ENCODE assay signal across 7 cellular contexts in the genomic region with DNA sequence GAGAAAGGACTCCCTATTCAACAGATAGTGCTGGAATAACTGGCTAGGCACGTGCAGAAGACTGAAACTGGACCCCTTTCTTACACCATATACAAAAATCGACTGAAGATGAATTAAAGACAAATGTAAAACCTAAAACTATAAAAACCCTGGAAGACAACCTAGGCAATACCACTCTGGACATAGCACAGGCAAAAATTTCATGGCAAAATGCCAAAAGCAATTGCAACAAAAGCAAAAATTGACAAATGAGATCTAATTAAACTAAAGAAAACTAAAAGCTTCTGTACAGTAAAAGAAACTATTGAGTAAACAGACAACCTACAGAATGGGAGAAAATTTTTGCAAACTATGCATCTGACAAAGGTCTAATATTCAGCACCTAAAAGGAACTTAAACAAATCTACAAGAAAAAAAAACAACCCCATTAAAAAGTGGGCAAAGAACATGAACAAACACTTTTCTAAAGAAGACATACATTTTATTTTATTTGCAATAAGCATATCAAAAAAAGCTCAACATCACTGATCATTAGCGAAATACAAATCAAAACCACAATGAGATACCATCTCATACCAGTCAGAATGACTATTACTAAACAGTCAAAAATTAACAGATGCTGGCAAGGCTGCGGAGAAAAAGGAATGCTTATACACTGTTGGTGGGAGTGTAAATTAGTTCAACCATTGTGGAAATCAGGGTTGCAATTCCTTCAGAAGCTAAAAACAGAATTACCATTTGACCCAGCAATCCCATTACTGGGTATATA. TPM values are rescaled to one million over a fixed set of nuclear protein-coding genes. Genes with fewer than 3 reads are reported as not detected.
DNase-seq lines count a peak whose midpoint lies in the region; ATAC-seq, FAIRE-seq and TF ChIP-seq lines count a peak whose summit lies in the region.
"Not testable (repeated sequence)": the region's sequence is repeated elsewhere in the genome, so short reads cannot be mapped to it uniquely, and the experiment has no call there.

No MANE protein-coding gene starts in this region.

- H3K27ac ChIP-seq in K562 (ENCODE audit: extremely low read depth, low read depth, low read length) = not testable (repeated sequence)

- not testable (repeated sequence) for TF ChIP-seq RAD21 in K562 (CRISPR knock-in tag; conservative IDR thresholded peaks at IDR 0.05 in 1 of 2, IDR thresholded peaks at IDR 0.05 in 1 of 2)

- DNase-seq in ACHN (peak; percentile 28), EH (ENCODE audit: low read depth) (peak; percentile 80), HT-29 (ENCODE audit: low spot score) (peak; percentile 23), RCC 7860 (ENCODE audit: low spot score) (peak; percentile 90), kidney glomerular epithelial cell (lab: John Stamatoyannopoulos, UW) (peak; percentile 90), renal cortical epithelial cell (ENCODE audit: low read depth) (peak; percentile 93)
- not testable (repeated sequence) for DNase-seq in K562 (ENCODE audit: extremely low read depth in 1 of 4, low spot score in 3 of 4)

- H3K36me3 ChIP-seq in K562 (ENCODE audit: control insufficient read depth, insufficient read depth, low read length) = not testable (repeated sequence)

- H3K79me2 ChIP-seq in K562 (ENCODE audit: control insufficient read depth, insufficient read depth, low read length) = not testable (repeated sequence)

- H3K9ac ChIP-seq in K562 (ENCODE audit: insufficient read depth in 1 of 2, low read depth in 2 of 2, low read length in 2 of 2) = not testable (repeated sequence)

- POLR2A ChIA-PET in K562 (lab: Yijun Ruan, JAX) = interaction anchor here (0.6 kb wide), 1 partner anchor 272 kb away, joined by 3 read pairs; no protein-coding TSS in a partner anchor

- H3K4me3 ChIP-seq in K562 = not testable (repeated sequence)

- not testable (repeated sequence) for H3K9me3 ChIP-seq in K562 (replicated peaks; ENCODE audit: control insufficient read depth, insufficient read depth, low read depth, low read length)

- in situ Hi-C loops in ACHN (cut with HindIII; ENCODE audit: low pct_ligation_motif_present, low pct_unique_long_range_greater_than_20kb, low sequenced_read_pairs); K562 (cut with MboI): not testable (repeated sequence)

- intact Hi-C loops in K562 (cut with micrococcal nuclease) = not testable (repeated sequence)

- not testable (repeated sequence) for H3K27me3 ChIP-seq in K562 (ENCODE audit: control insufficient read depth in 2 of 2, insufficient read depth in 2 of 2, low read length in 2 of 2)

- not testable (repeated sequence) for H2AFZ ChIP-seq in K562 (ENCODE audit: low read depth, low read length)

- H3K9me1 ChIP-seq in K562 (ENCODE audit: control insufficient read depth, insufficient read depth, low read length) = not testable (repeated sequence)

- peak; percentile 99 for FAIRE-seq in RCC 7860 (lab: Jason Lieb, UNC)
- FAIRE-seq in K562 (lab: Jason Lieb, UNC) = not testable (repeated sequence)

- H3K4me1 ChIP-seq in K562 (replicated peaks in 1 of 2; ENCODE audit: control insufficient read depth in 2 of 2, insufficient read depth in 2 of 2, low read length in 2 of 2) = not testable (repeated sequence)

- not testable (repeated sequence) for H3K4me2 ChIP-seq in K562 (ENCODE audit: insufficient read depth, low read length)

- 3% methylated on average over 4 of the region's 4 CpGs for WGBS in K562 (ENCODE audit: insufficient coverage, low coverage, missing lambda C conversion rate)

- H4K20me1 ChIP-seq in K562 (replicated peaks; ENCODE audit: control insufficient read depth, insufficient read depth, low read length) = not testable (repeated sequence)

- CTCF ChIA-PET in K562 (lab: Yijun Ruan, JAX; ENCODE audit: low intra/inter-chr PET ratio) = not testable (repeated sequence)

- ATAC-seq in K562 = not testable (repeated sequence)

- not testable (repeated sequence) for TF ChIP-seq POLR2A in K562 (conservative IDR thresholded peaks at IDR 0.05)

- not testable (repeated sequence) for TF ChIP-seq EP300 in K562 (IDR thresholded peaks at IDR 0.05; ENCODE audit: low read length)

- not testable (repeated sequence) for TF ChIP-seq CTCF in K562 (IDR thresholded peaks at IDR 0.05 in 2 of 3, conservative IDR thresholded peaks at IDR 0.05 in 1 of 3; ENCODE audit: insufficient read depth in 2 of 3, low read depth in 1 of 3, low read length in 3 of 3)

- not testable (repeated sequence) for BruUV-seq in K562 (replicated peaks; lab: Mats Ljungman, UMichigan)

TF ChIP-seq in K562, 482 proteins besides CTCF, POLR2A, EP300 and RAD21:
- TF ChIP-seq, protein P1, sequence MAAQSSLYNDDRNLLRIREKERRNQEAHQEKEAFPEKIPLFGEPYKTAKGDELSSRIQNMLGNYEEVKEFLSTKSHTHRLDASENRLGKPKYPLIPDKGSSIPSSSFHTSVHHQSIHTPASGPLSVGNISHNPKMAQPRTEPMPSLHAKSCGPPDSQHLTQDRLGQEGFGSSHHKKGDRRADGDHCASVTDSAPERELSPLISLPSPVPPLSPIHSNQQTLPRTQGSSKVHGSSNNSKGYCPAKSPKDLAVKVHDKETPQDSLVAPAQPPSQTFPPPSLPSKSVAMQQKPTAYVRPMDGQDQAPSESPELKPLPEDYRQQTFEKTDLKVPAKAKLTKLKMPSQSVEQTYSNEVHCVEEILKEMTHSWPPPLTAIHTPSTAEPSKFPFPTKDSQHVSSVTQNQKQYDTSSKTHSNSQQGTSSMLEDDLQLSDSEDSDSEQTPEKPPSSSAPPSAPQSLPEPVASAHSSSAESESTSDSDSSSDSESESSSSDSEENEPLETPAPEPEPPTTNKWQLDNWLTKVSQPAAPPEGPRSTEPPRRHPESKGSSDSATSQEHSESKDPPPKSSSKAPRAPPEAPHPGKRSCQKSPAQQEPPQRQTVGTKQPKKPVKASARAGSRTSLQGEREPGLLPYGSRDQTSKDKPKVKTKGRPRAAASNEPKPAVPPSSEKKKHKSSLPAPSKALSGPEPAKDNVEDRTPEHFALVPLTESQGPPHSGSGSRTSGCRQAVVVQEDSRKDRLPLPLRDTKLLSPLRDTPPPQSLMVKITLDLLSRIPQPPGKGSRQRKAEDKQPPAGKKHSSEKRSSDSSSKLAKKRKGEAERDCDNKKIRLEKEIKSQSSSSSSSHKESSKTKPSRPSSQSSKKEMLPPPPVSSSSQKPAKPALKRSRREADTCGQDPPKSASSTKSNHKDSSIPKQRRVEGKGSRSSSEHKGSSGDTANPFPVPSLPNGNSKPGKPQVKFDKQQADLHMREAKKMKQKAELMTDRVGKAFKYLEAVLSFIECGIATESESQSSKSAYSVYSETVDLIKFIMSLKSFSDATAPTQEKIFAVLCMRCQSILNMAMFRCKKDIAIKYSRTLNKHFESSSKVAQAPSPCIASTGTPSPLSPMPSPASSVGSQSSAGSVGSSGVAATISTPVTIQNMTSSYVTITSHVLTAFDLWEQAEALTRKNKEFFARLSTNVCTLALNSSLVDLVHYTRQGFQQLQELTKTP (IDR thresholded peaks at IDR 0.05; ENCODE audit: low read depth in 1 of 2, partially characterized antibody in 2 of 2) = peak in 1 of 2 experiments; percentile 93
- TF ChIP-seq NFIC (IDR thresholded peaks at IDR 0.05) = peak; percentile 90
- 0 out of 2 replicates have a peak, but pooled peaks have one; percentile 47 for TF ChIP-seq NFIX (CRISPR knock-in tag; IDR thresholded peaks at IDR 0.05; ENCODE audit: low read depth)

RNA-seq across cellular contexts. Expression of gene RBKS, which starts 8.2 kb away (rescaled TPM):
- 0.42 and 0.53 TPM in 2 replicates for total RNA-seq in HT-29 (2014; rRNA removed; shearing (Covaris generic))
- 0.79 and 1.00 TPM in 2 replicates for total RNA-seq in K562 (2011; cell fraction: chromatin; rRNA removed; ENCODE audit: low replicate concordance)
- 0.50 TPM in 1 of 2 replicates, not detected in the other for total RNA-seq in K562 (2011; cell fraction: nucleolus; rRNA removed)
- 1.1 and 1.3 TPM in 2 replicates for total RNA-seq in K562 (2011; cell fraction: nucleoplasm; rRNA removed)
- total RNA-seq in K562 (2014; rRNA removed) = 0.18 and 0.24 TPM in 2 replicates
- total RNA-seq in K562 (2014; rRNA removed; fragmentation: Illumina TruSeq; extraction: Trizol) = 0.11 and 0.13 TPM in 2 replicates
- total RNA-seq in K562 (2015; rRNA removed; fragmentation: Illumina TruSeq; extraction: Trizol) = 0.15 and 0.25 TPM in 2 replicates
- total RNA-seq in K562 (2021) = 0.07 and 0.18 TPM in 2 replicates
- polyA plus RNA-seq in K562 (2011; rRNA removed) = 0.34 and 0.39 TPM in 2 replicates
- polyA plus RNA-seq in K562 (2011; cell fraction: cytosol; rRNA removed) = 0.10 and 0.47 TPM in 2 replicates
- polyA plus RNA-seq in K562 (2011; cell fraction: nucleus; rRNA removed) = 0.31 and 0.67 TPM in 2 replicates
- polyA plus RNA-seq in K562 (2012) = 0.31 and 0.93 TPM in 2 replicates
- 0.12 and 0.19 TPM in 2 replicates for polyA plus RNA-seq in K562 (2014; fragmentation: Illumina TruSeq; extraction: Trizol)
- under 1 TPM; 0.06 to 0.24 TPM for polyA plus RNA-seq in K562 (2014; fragmentation: Nextera tagmentation; extraction: Ambion mirVana)
- 0.20 and 1.1 TPM in 2 replicates for polyA plus RNA-seq in K562 (2014; rRNA removed)
- polyA minus RNA-seq in K562 (2011; rRNA and poly(A)+ RNA removed) = 0.36 and 0.39 TPM in 2 replicates
- polyA minus RNA-seq in K562 (2011; cell fraction: cytosol; rRNA and poly(A)+ RNA removed) = not detected in 2 replicates
- polyA minus RNA-seq in K562 (2011; cell fraction: nucleus; rRNA and poly(A)+ RNA removed) = 1.1 and 1.2 TPM in 2 replicates
- total RNA-seq in renal cortical epithelial cell = 10.0 and 12.5 TPM in 2 replicates

RNA-seq across cellular contexts. Expression of gene BABAM2, which starts 8.5 kb away (rescaled TPM):
- 7.0 and 10.5 TPM in 2 replicates for total RNA-seq in HT-29 (2014; rRNA removed; shearing (Covaris generic))
- 95.1 and 126 TPM in 2 replicates for total RNA-seq in K562 (2011; cell fraction: chromatin; rRNA removed; ENCODE audit: low replicate concordance)
- 41.5 and 49.6 TPM in 2 replicates for total RNA-seq in K562 (2011; cell fraction: nucleolus; rRNA removed)
- total RNA-seq in K562 (2011; cell fraction: nucleoplasm; rRNA removed) = 76.3 and 103 TPM in 2 replicates
- total RNA-seq in K562 (2014; rRNA removed) (10.9 and 15.6 TPM in 2 replicates), K562 (2014; rRNA removed; fragmentation: Illumina TruSeq; extraction: Trizol) (27.3 and 31.8 TPM in 2 replicates), K562 (2015; rRNA removed; fragmentation: Illumina TruSeq; extraction: Trizol) (19.9 and 23.5 TPM in 2 replicates), K562 (2021) (23.9 and 24.2 TPM in 2 replicates), renal cortical epithelial cell (27.1 and 57.3 TPM in 2 replicates)
- polyA plus RNA-seq in K562 (2011; rRNA removed) (22.8 and 25.6 TPM in 2 replicates), K562 (2014; fragmentation: Illumina TruSeq; extraction: Trizol) (27.9 and 32.9 TPM in 2 replicates), K562 (2014; fragmentation: Nextera tagmentation; extraction: Ambion mirVana) (10 to 100 TPM; 35.2 to 37.4 TPM), K562 (2014; rRNA removed) (15.6 and 18.0 TPM in 2 replicates)
- polyA plus RNA-seq in K562 (2011; cell fraction: cytosol; rRNA removed) = 15.8 and 16.3 TPM in 2 replicates
- polyA plus RNA-seq in K562 (2011; cell fraction: nucleus; rRNA removed) = 21.4 TPM in 2 replicates
- 24.0 and 34.6 TPM in 2 replicates for polyA plus RNA-seq in K562 (2012)
- 30.3 and 33.4 TPM in 2 replicates for polyA minus RNA-seq in K562 (2011; rRNA and poly(A)+ RNA removed)
- 10.7 and 17.9 TPM in 2 replicates for polyA minus RNA-seq in K562 (2011; cell fraction: cytosol; rRNA and poly(A)+ RNA removed)
- polyA minus RNA-seq in K562 (2011; cell fraction: nucleus; rRNA and poly(A)+ RNA removed) = 42.8 and 66.1 TPM in 2 replicates
